Comparison of ENCODE assay signal across 21 cellular contexts in the genomic region with DNA sequence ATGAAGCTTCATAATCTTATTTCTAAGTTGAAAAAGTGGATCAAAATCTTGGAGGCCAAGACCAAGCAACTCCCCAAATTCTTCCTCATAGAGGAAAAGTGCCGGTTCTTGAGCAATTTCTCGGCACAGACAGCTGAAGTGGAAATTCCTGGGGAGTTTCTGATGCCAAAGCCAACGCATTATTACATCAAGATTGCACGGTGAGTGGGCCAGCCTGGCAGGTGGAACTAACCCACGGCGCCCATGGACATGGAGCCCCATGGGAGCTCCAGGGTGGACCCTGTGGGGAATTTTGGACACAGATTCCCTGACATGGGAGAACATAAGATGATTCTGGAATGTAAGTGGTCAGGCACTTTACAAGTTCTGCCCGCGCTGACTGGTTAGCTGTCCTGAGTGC.
DNase-seq lines count a peak whose midpoint lies in the region; TF ChIP-seq lines count a peak whose summit lies in the region.
"Had no signal": no experiment of that assay in that cellular context is flagged by ENCODE, and none has a peak within 500 bp of the region (broad histone marks: within the 10 kb centered on the region; RNA-seq: fewer than 3 reads in every experiment).

No MANE protein-coding gene starts in this region.

- H3K27ac ChIP-seq in thyroid gland = peak overlapping the region in 1 of 3 donors; percentile 62
- H3K27ac ChIP-seq: brain microvascular endothelial cell had no signal

- BruUV-seq in MCF 10A (replicated peaks; lab: Mats Ljungman, UMichigan) = no TSS peak

- H3K4me3 Mint-ChIP-seq in MCF 10A (ENCODE audit: unreplicated experiment) = no peak overlapping the region
- H3K4me3 Mint-ChIP-seq: activated CD4-positive, alpha-beta T cell treated with anti-CD3 and anti-CD28 coated beads for 36 hours; B cell; T-helper 1 cell treated with Interleukin-12 subunit alpha and Interleukin-12 subunit beta and Interleukin-4 antibody, amounts not matched to agents 30 μg/mL and 1 μg/mL, for 36 hours had no signal

- no peaks in the 10 kb centered on the region for H3K27me3 ChIP-seq in thyroid gland
- H3K27me3 ChIP-seq: brain microvascular endothelial cell had no signal

- no peaks in the 10 kb centered on the region for H3K27me3 Mint-ChIP-seq in MCF 10A (ENCODE audit: insufficient read depth, unreplicated experiment)
- H3K27me3 Mint-ChIP-seq: activated CD4-positive, alpha-beta T cell treated with anti-CD3 and anti-CD28 coated beads for 36 hours; B cell had no signal

- POLR2A ChIA-PET in MCF 10A (lab: Yijun Ruan, JAX) = no interaction called here

- H3K4me3 ChIP-seq in thyroid gland (replicated peaks in 1 of 3) = no peak overlapping the region
- H3K4me3 ChIP-seq: HAP-1 had no signal

- no peak overlapping the region for H3K27ac Mint-ChIP-seq in MCF 10A (ENCODE audit: low read depth, unreplicated experiment)
- H3K27ac Mint-ChIP-seq: activated CD4-positive, alpha-beta T cell treated with anti-CD3 and anti-CD28 coated beads for 36 hours; activated T-helper 2 cell treated with anti-CD3 and anti-CD28 coated beads, Interferon-gamma antibody, Interleukin-2, Interleukin-4, amounts not matched to agents 10 μg/mL and 5 μg/mL and 100 μg/mL, durations not matched to agents 14 hours and 24 hours and 36 hours; B cell; T-helper 1 cell treated with Interleukin-12 subunit alpha and Interleukin-12 subunit beta and Interleukin-4 antibody, amounts not matched to agents 30 μg/mL and 1 μg/mL, for 36 hours had no signal

- no peaks in the 10 kb centered on the region for H3K4me1 Mint-ChIP-seq in MCF 10A (ENCODE audit: insufficient read depth, unreplicated experiment)
- H3K4me1 Mint-ChIP-seq: activated CD4-positive, alpha-beta T cell treated with anti-CD3 and anti-CD28 coated beads for 36 hours had no signal

- TF ChIP-seq CTCF in thyroid gland (IDR thresholded peaks at IDR 0.05) = no peak
- TF ChIP-seq CTCF in MCF 10A (IDR thresholded peaks at IDR 0.05; ENCODE audit: unreplicated experiment) = no peak

- WGBS in thyroid gland, 2 donors = 56 to 79% methylated on average over 8 of the region's 8 CpGs

- H3K36me3 ChIP-seq in thyroid gland = peaks cover 43 to 58% of the 10 kb centered on the region in 2 donors

- peaks cover 92% of the 10 kb centered on the region for H3K36me3 Mint-ChIP-seq in MCF 10A (ENCODE audit: insufficient read depth, unreplicated experiment)

- no peak for TF ChIP-seq POLR2A in thyroid gland (IDR thresholded peaks at IDR 0.05)

- CTCF ChIA-PET in MCF 10A (lab: Yijun Ruan, JAX) = interaction anchor here (0.6 to 1.0 kb wide), 2 partner anchors 32 to 296 kb away, joined by 3 read pairs; no protein-coding TSS in a partner anchor

- H3K4me1 ChIP-seq in thyroid gland = peaks cover 3% of the 10 kb centered on the region in 2 donors
- H3K4me1 ChIP-seq: HAP-1 had no signal

- no peaks in the 10 kb centered on the region for H3K9me3 ChIP-seq in thyroid gland
- H3K9me3 ChIP-seq: HAP-1 had no signal

- intact Hi-C loops in thyroid gland (cut with DNase I) (no loop called here), MCF 10A (cut with micrococcal nuclease) (no loop called here)

- no peaks in the 10 kb centered on the region for H3K9me3 Mint-ChIP-seq in MCF 10A (ENCODE audit: unreplicated experiment)
- H3K9me3 Mint-ChIP-seq: activated T-helper 2 cell treated with anti-CD3 and anti-CD28 coated beads, Interferon-gamma antibody, Interleukin-2, Interleukin-4, amounts not matched to agents 10 μg/mL and 5 μg/mL and 100 μg/mL, durations not matched to agents 14 hours and 24 hours and 36 hours; T-helper 1 cell treated with Interleukin-12 subunit alpha and Interleukin-12 subunit beta and Interleukin-4 antibody, amounts not matched to agents 30 μg/mL and 1 μg/mL, for 36 hours had no signal

- peak; percentile 30 for DNase-seq in GM04503 (ENCODE audit: low read depth)
- DNase-seq in ecto neural progenitor cell (ENCODE audit: low spot score) = peak; percentile 9
- peak; percentile 59 for DNase-seq in mesenteric fat pad (ENCODE audit: low spot score)
- DNase-seq in thyroid gland = peak; percentile 60 to 67
- no peak for DNase-seq in effector CD4-positive, alpha-beta T cell
- no peak for DNase-seq in NCI-H524 (lab: John Stamatoyannopoulos, UW)
- DNase-seq in MCF 10A (ENCODE audit: unreplicated experiment) = no peak
- DNase-seq: activated CD4-positive, alpha-beta T cell treated with anti-CD3 and anti-CD28 coated beads for 36 hours; brain microvascular endothelial cell; DMS79; hippocampal formation; MM.1S; NCI-H1436 treated with DMSO at 0.1 percent for 48 hours; NCI-H2171 treated with DMSO at 0.1 percent for 48 hours; NCI-H69; nucleus accumbens; retina had no signal

Comparison
In these comparisons a context has a peak if more than half of its experiments do, and no peak if none do; other contexts are left out.
1. DNase-seq: peak in GM04503 (single experiment), ecto neural progenitor cell (single experiment), mesenteric fat pad (single experiment) and thyroid gland (2 of 2); none in effector CD4-positive, alpha-beta T cell (single experiment), NCI-H524 (0 of 2) and MCF 10A (single experiment).